In the genomic region with DNA sequence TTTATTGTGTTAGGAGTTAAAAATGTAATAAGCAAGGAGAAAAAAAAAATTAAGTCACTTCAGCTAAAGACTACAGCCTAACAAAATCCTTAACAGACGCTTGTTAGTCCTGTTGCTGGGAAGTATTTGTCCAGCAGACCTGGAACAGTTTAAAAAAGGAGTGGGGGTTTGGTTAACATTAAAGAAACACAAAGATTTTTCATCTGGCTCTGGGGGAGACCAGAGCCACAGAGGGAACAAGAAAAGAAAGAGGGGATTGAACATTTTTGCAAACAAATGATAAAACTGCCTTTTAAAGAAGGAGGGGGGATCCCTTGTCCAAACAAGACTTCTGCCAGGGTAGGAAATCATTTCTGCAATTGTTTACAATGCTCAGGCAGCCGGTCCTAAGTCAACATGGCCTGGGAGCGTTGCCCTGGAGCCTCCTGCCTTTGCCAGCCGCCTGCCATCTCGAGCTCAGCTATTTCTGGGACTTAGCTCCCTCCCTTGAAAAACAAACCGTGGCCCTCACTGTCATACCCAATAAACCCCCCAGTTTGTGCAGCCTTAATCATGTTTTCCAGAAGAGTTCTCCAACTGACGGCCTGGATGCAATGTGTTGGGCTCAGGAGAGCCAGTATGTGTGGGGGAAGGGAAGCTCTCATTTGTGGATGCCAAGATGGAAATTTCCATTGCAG, we compare ENCODE assay signal across 8 cellular contexts.
DNase-seq lines count a peak whose midpoint lies in the region; ATAC-seq and TF ChIP-seq lines count a peak whose summit lies in the region.

No MANE protein-coding gene starts in this region.

- TF ChIP-seq RAD21 in liver (IDR thresholded peaks at IDR 0.05), result peak in 1 of 2 donors; percentile 56

- H3K36me3 ChIP-seq in liver (ENCODE audit: control insufficient read depth in 4 of 4, insufficient read depth in 3 of 4, low read depth in 1 of 4, low read length in 3 of 4) (no peaks in the 10 kb centered on the region), thyroid gland (no peaks in the 10 kb centered on the region)

- H3K36me3 Mint-ChIP-seq in brain, result no peaks in the 10 kb centered on the region
- peaks cover 3% of the 10 kb centered on the region for H3K36me3 Mint-ChIP-seq in effector memory CD8-positive, alpha-beta T cell (ENCODE audit: insufficient read depth)

- peak overlapping the region in 1 of 2 donors; percentile 71 for H3K9ac ChIP-seq in liver (ENCODE audit: low read depth in 1 of 2, low read length in 2 of 2)

- intact Hi-C loops in thyroid gland (cut with DNase I), result no loop called here

- H3K27me3 ChIP-seq in liver (ENCODE audit: control insufficient read depth in 4 of 4, insufficient read depth in 4 of 4, low read length in 3 of 4) (no peaks in the 10 kb centered on the region), thyroid gland (no peaks in the 10 kb centered on the region)

- no peak for ATAC-seq in GM18907 (IDR thresholded peaks at IDR 0.05; ENCODE audit: unreplicated experiment)
- no peak for ATAC-seq in GM18867 (IDR thresholded peaks at IDR 0.05; ENCODE audit: unreplicated experiment)
- ATAC-seq in effector memory CD8-positive, alpha-beta T cell (replicated peaks), result no peak

- H3K4me3 ChIP-seq in liver (ENCODE audit: low read depth in 1 of 3, low read length in 3 of 3) (no peak overlapping the region), thyroid gland (replicated peaks in 1 of 3) (no peak overlapping the region)

- 19% methylated on average over 7 of the region's 7 CpGs for WGBS in liver
- 13 to 14% methylated on average over 4 to 7 of the region's 7 CpGs for WGBS in thyroid gland, 2 donors

- no peak for TF ChIP-seq CTCF in brain (conservative IDR thresholded peaks at IDR 0.05)
- no peak for TF ChIP-seq CTCF in liver (IDR thresholded peaks at IDR 0.05; ENCODE audit: low read depth, low read length, missing input control)
- peak in 1 of 6 experiments; percentile 15 for TF ChIP-seq CTCF in thyroid gland (IDR thresholded peaks at IDR 0.05)

- H3K9me3 ChIP-seq in liver (ENCODE audit: control insufficient read depth in 4 of 4, low read length in 3 of 4), result no peaks in the 10 kb centered on the region
- H3K9me3 ChIP-seq in thyroid gland, result no peaks in the 10 kb centered on the region

- peaks cover 7 to 44% (median 42%) of the 10 kb centered on the region in 4 donors for H3K4me1 ChIP-seq in liver (ENCODE audit: control insufficient read depth in 4 of 4, insufficient read depth in 4 of 4, low read length in 3 of 4)
- peaks cover 23 to 46% of the 10 kb centered on the region in 2 donors for H3K4me1 ChIP-seq in thyroid gland

- peak overlapping the region; percentile 79 to 97 (median 90) for H3K27ac Mint-ChIP-seq in brain
- H3K27ac Mint-ChIP-seq in effector memory CD8-positive, alpha-beta T cell, result no peak overlapping the region

- peak overlapping the region; percentile 26 to 78 for H3K27ac ChIP-seq in liver (ENCODE audit: low read depth in 1 of 2, low read length in 2 of 2)
- H3K27ac ChIP-seq in thyroid gland, result peak overlapping the region; percentile 87 to 95 (median 94)

- DNase-seq in NCI-H2029 treated with DMSO at 0.1 percent for 48 hours (lab: John Stamatoyannopoulos, UW), result peak; percentile 70
- peak; percentile 92 for DNase-seq in thyroid gland
- no peak for DNase-seq in effector memory CD8-positive, alpha-beta T cell
- DNase-seq in stimulated activated naive CD4-positive, alpha-beta T cell (lab: John Stamatoyannopoulos, UW), result no peak

- TF ChIP-seq POLR2A in thyroid gland (IDR thresholded peaks at IDR 0.05), result peak in 1 of 2 donors; percentile 2

- H3K4me1 Mint-ChIP-seq in brain, result peaks cover 33% of the 10 kb centered on the region
- no peaks in the 10 kb centered on the region for H3K4me1 Mint-ChIP-seq in effector memory CD8-positive, alpha-beta T cell (ENCODE audit: low read depth in 2 of 2)

- H3K27me3 Mint-ChIP-seq in brain, result peaks cover 2% of the 10 kb centered on the region
- H3K27me3 Mint-ChIP-seq in effector memory CD8-positive, alpha-beta T cell, result peaks cover 0 to 14% of the 10 kb centered on the region in 2 donors

- H3K9me3 Mint-ChIP-seq in brain, result peaks cover 9 to 33% (median 26%) of the 10 kb centered on the region in 5 experiments
- no peaks in the 10 kb centered on the region for H3K9me3 Mint-ChIP-seq in effector memory CD8-positive, alpha-beta T cell

- H3K4me3 Mint-ChIP-seq in brain, result peak overlapping the region in 4 of 5 experiments; percentile 38 to 68 (median 54)
- no peak overlapping the region for H3K4me3 Mint-ChIP-seq in effector memory CD8-positive, alpha-beta T cell

TF ChIP-seq in liver, 16 proteins besides CTCF, POLR2A, EP300 and RAD21:
- TF ChIP-seq, protein P1, sequence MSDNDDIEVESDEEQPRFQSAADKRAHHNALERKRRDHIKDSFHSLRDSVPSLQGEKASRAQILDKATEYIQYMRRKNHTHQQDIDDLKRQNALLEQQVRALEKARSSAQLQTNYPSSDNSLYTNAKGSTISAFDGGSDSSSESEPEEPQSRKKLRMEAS (IDR thresholded peaks at IDR 0.05), result peak; percentile 82
- TF ChIP-seq, protein P2, sequence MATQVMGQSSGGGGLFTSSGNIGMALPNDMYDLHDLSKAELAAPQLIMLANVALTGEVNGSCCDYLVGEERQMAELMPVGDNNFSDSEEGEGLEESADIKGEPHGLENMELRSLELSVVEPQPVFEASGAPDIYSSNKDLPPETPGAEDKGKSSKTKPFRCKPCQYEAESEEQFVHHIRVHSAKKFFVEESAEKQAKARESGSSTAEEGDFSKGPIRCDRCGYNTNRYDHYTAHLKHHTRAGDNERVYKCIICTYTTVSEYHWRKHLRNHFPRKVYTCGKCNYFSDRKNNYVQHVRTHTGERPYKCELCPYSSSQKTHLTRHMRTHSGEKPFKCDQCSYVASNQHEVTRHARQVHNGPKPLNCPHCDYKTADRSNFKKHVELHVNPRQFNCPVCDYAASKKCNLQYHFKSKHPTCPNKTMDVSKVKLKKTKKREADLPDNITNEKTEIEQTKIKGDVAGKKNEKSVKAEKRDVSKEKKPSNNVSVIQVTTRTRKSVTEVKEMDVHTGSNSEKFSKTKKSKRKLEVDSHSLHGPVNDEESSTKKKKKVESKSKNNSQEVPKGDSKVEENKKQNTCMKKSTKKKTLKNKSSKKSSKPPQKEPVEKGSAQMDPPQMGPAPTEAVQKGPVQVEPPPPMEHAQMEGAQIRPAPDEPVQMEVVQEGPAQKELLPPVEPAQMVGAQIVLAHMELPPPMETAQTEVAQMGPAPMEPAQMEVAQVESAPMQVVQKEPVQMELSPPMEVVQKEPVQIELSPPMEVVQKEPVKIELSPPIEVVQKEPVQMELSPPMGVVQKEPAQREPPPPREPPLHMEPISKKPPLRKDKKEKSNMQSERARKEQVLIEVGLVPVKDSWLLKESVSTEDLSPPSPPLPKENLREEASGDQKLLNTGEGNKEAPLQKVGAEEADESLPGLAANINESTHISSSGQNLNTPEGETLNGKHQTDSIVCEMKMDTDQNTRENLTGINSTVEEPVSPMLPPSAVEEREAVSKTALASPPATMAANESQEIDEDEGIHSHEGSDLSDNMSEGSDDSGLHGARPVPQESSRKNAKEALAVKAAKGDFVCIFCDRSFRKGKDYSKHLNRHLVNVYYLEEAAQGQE (IDR thresholded peaks at IDR 0.05), result peak; percentile 77
- TF ChIP-seq JUND (IDR thresholded peaks at IDR 0.05), result peak; percentile 50 to 75
- TF ChIP-seq FOXA1 (IDR thresholded peaks at IDR 0.05), result peak; percentile 100
- peak in 1 of 2 donors; percentile 11 for TF ChIP-seq EGR1 (IDR thresholded peaks at IDR 0.05; ENCODE audit: low read depth in 2 of 2)
- TF ChIP-seq, protein P3, sequence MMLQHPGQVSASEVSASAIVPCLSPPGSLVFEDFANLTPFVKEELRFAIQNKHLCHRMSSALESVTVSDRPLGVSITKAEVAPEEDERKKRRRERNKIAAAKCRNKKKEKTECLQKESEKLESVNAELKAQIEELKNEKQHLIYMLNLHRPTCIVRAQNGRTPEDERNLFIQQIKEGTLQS (IDR thresholded peaks at IDR 0.05), result no peak
- TF ChIP-seq GABPA (IDR thresholded peaks at IDR 0.05 in 1 of 2, conservative IDR thresholded peaks at IDR 0.05 in 1 of 2), result no peak
- TF ChIP-seq, protein P4, sequence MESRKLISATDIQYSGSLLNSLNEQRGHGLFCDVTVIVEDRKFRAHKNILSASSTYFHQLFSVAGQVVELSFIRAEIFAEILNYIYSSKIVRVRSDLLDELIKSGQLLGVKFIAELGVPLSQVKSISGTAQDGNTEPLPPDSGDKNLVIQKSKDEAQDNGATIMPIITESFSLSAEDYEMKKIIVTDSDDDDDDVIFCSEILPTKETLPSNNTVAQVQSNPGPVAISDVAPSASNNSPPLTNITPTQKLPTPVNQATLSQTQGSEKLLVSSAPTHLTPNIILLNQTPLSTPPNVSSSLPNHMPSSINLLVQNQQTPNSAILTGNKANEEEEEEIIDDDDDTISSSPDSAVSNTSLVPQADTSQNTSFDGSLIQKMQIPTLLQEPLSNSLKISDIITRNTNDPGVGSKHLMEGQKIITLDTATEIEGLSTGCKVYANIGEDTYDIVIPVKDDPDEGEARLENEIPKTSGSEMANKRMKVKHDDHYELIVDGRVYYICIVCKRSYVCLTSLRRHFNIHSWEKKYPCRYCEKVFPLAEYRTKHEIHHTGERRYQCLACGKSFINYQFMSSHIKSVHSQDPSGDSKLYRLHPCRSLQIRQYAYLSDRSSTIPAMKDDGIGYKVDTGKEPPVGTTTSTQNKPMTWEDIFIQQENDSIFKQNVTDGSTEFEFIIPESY (IDR thresholded peaks at IDR 0.05), result peak; percentile 35
- TF ChIP-seq HNF4G (IDR thresholded peaks at IDR 0.05), result peak; percentile 33
- peak; percentile 100 for TF ChIP-seq FOXA2 (IDR thresholded peaks at IDR 0.05)
- peak; percentile 79 for TF ChIP-seq YY1 (IDR thresholded peaks at IDR 0.05)
- TF ChIP-seq TAF1 (conservative IDR thresholded peaks at IDR 0.05), result no peak
- peak; percentile 89 for TF ChIP-seq SP1 (IDR thresholded peaks at IDR 0.05)
- TF ChIP-seq RXRA (IDR thresholded peaks at IDR 0.05), result peak; percentile 90
- no peak for TF ChIP-seq NR2F2 (IDR thresholded peaks at IDR 0.05)
- peak; percentile 65 to 69 for TF ChIP-seq HNF4A (conservative IDR thresholded peaks at IDR 0.05)

Comparison
In these comparisons a context has a peak if more than half of its experiments do, and no peak if none do; other contexts are left out.
1. DNase-seq: peak in NCI-H2029 treated with DMSO at 0.1 percent for 48 hours (single experiment) and thyroid gland (2 of 2); none in effector memory CD8-positive, alpha-beta T cell (0 of 3) and stimulated activated naive CD4-positive, alpha-beta T cell (0 of 6).
2. H3K27ac Mint-ChIP-seq: peak in brain (5 of 5); none in effector memory CD8-positive, alpha-beta T cell (0 of 2).
3. H3K4me3 Mint-ChIP-seq: peak in brain (4 of 5); none in effector memory CD8-positive, alpha-beta T cell (0 of 2).